In genomic region chr11:116701297-116701801, GRCh38 we compare ENCODE assay signal across 24 cellular contexts.
"Had no signal": no experiment of that assay in that cellular context is flagged by ENCODE, and none has a peak within 500 bp of the region (broad histone marks: within the 10 kb centered on the region; RNA-seq: fewer than 3 reads in every experiment).

No MANE protein-coding gene starts in this region.

- H3K27ac ChIP-seq: body of pancreas, cardiac muscle cell, esophagus squamous epithelium, gastrocnemius medialis, tibial nerve, vagina had no signal

- H3K4me3 Mint-ChIP-seq: activated CD4-positive, alpha-beta memory T cell treated with anti-CD3 and anti-CD28 coated beads, Interleukin-2, amount 10 ng/mL, durations not matched to agents 7 days and 5 days; activated CD4-positive, alpha-beta T cell treated with anti-CD3 and anti-CD28 coated beads, Interleukin-2, amount 10 ng/mL, durations not matched to agents 24 days and 14 days; activated T-helper 1 cell treated with anti-CD3 and anti-CD28 coated beads, Interleukin-12 subunit alpha, Interleukin-12 subunit beta, Interleukin-2, Interleukin-4 antibody, amounts not matched to agents 30 ng/mL and 10 ng/mL and 1 ng/mL, durations not matched to agents 14 hours and 24 hours and 36 hours; effector memory CD8-positive, alpha-beta T cell; memory B cell; nephron progenitor cell; stimulated activated naive CD8-positive, alpha-beta T cell treated with anti-CD3 and anti-CD28 coated beads, Interleukin-15, Interleukin-2, amounts not matched to agents 100 ng/mL and 50 ng/mL, for 24 hours; T-helper 17 cell had no signal

- H3K27me3 Mint-ChIP-seq: stimulated activated naive CD8-positive, alpha-beta T cell treated with anti-CD3 and anti-CD28 coated beads, Interleukin-15, Interleukin-2, amounts not matched to agents 100 ng/mL and 50 ng/mL, for 24 hours had no signal

- H3K4me1 ChIP-seq: body of pancreas, gastrocnemius medialis, tibial nerve, vagina had no signal

- H3K4me1 Mint-ChIP-seq: activated CD4-positive, alpha-beta T cell treated with anti-CD3 and anti-CD28 coated beads, Interleukin-2, amount 10 ng/mL, durations not matched to agents 24 days and 14 days; memory B cell had no signal

- H3K36me3 Mint-ChIP-seq: memory B cell had no signal

- H3K4me3 ChIP-seq: body of pancreas, cardiac muscle cell, esophagus squamous epithelium, gastrocnemius medialis, smooth muscle cell, tibial nerve, vagina had no signal

- H3K27me3 ChIP-seq: body of pancreas, cardiac muscle cell, gastrocnemius medialis, vagina had no signal

- H3K36me3 ChIP-seq: cardiac muscle cell, esophagus squamous epithelium, gastrocnemius medialis, tibial nerve, vagina had no signal

- H3K9me3 ChIP-seq: body of pancreas, esophagus squamous epithelium, gastrocnemius medialis, tibial nerve, vagina had no signal

- ATAC-seq: body of pancreas; effector memory CD8-positive, alpha-beta T cell; gastrocnemius medialis; sciatic nerve; T-helper 17 cell had no signal

- H3K27ac Mint-ChIP-seq: activated CD4-positive, alpha-beta memory T cell treated with anti-CD3 and anti-CD28 coated beads, Interleukin-2, amount 10 ng/mL, durations not matched to agents 7 days and 5 days; activated CD4-positive, alpha-beta T cell treated with anti-CD3 and anti-CD28 coated beads, Interleukin-2, amount 10 ng/mL, durations not matched to agents 24 days and 14 days; activated T-helper 1 cell treated with anti-CD3 and anti-CD28 coated beads, Interleukin-12 subunit alpha, Interleukin-12 subunit beta, Interleukin-2, Interleukin-4 antibody, amounts not matched to agents 30 ng/mL and 10 ng/mL and 1 ng/mL, durations not matched to agents 14 hours and 24 hours and 36 hours; effector memory CD8-positive, alpha-beta T cell; memory B cell; nephron progenitor cell; stimulated activated naive CD8-positive, alpha-beta T cell treated with anti-CD3 and anti-CD28 coated beads, Interleukin-15, Interleukin-2, amounts not matched to agents 100 ng/mL and 50 ng/mL, for 24 hours; T-helper 17 cell had no signal

- H3K9me3 Mint-ChIP-seq: activated CD4-positive, alpha-beta memory T cell treated with anti-CD3 and anti-CD28 coated beads, Interleukin-2, amount 10 ng/mL, durations not matched to agents 7 days and 5 days; activated CD4-positive, alpha-beta T cell treated with anti-CD3 and anti-CD28 coated beads, Interleukin-2, amount 10 ng/mL, durations not matched to agents 24 days and 14 days; activated T-helper 1 cell treated with anti-CD3 and anti-CD28 coated beads, Interleukin-12 subunit alpha, Interleukin-12 subunit beta, Interleukin-2, Interleukin-4 antibody, amounts not matched to agents 30 ng/mL and 10 ng/mL and 1 ng/mL, durations not matched to agents 14 hours and 24 hours and 36 hours; effector memory CD8-positive, alpha-beta T cell; memory B cell; nephron progenitor cell; stimulated activated naive CD8-positive, alpha-beta T cell treated with anti-CD3 and anti-CD28 coated beads, Interleukin-15, Interleukin-2, amounts not matched to agents 100 ng/mL and 50 ng/mL, for 24 hours had no signal

- DNase-seq: activated CD4-positive, alpha-beta memory T cell treated with anti-CD3 and anti-CD28 coated beads, Interleukin-2, amount 10 ng/mL, durations not matched to agents 7 days and 5 days; activated CD4-positive, alpha-beta T cell treated with anti-CD3 and anti-CD28 coated beads, Interleukin-2, amount 10 ng/mL, durations not matched to agents 24 days and 14 days; activated gamma-delta T cell; activated naive CD4-positive, alpha-beta T cell treated with anti-CD3 and anti-CD28 coated beads, Interleukin-2, amount 50 U/mL, for 16 hours; anterior cingulate cortex; body of pancreas; dermis blood vessel endothelial cell; effector memory CD8-positive, alpha-beta T cell; esophagus squamous epithelium; gastrocnemius medialis; hippocampal formation; nephron progenitor cell; occipital lobe; stimulated activated CD4-positive, alpha-beta T cell treated with anti-CD3 and anti-CD28 coated beads, Interleukin-4, amount 100 ng/mL, for 24 hours; SW 1271; T-helper 17 cell had no signal
